In the genomic region with DNA sequence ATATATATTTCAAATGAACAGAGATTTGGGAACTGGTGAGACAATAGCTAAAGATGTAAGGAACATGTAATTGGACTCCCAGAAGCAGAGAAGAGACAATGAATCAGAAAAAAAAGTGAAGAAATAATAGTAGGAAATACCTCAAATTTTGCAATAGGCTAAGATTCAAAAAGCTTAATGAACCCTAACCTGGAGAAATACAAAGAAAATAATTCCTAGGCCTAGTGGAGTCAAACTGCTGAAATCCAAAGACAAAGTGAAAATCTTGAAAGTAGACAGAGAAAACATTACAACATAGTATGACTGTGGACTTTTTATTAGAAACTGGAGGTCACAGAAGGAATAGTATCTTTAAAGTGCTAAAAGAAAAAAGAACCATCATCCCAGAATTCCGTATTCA, we compare ENCODE assay signal across 32 cellular contexts.
"Had no signal": no experiment of that assay in that cellular context is flagged by ENCODE, and none has a peak within 500 bp of the region (broad histone marks: within the 10 kb centered on the region; RNA-seq: fewer than 3 reads in every experiment).

No MANE protein-coding gene starts in this region.

- H3K36me3 Mint-ChIP-seq: activated naive CD4-positive, alpha-beta T cell treated with anti-CD3 and anti-CD28 coated beads, Interleukin-2, amount 10 ng/mL, durations not matched to agents 7 days and 5 days; activated naive CD8-positive, alpha-beta T cell treated with anti-CD3 and anti-CD28 coated beads, Interleukin-2, amount 10 ng/mL, durations not matched to agents 7 days and 5 days; WTC11 had no signal

- H3K4me3 ChIP-seq: cardiac muscle cell, colonic mucosa, dorsolateral prefrontal cortex, gastrocnemius medialis, heart left ventricle had no signal

- H3K27me3 Mint-ChIP-seq: dendritic cell treated with granulocyte-macrophage colony-stimulating factor and Interleukin-4, amounts not matched to agents 40 ng/mL and 50 ng/mL, for 4 days had no signal

- H3K36me3 ChIP-seq: brain microvascular endothelial cell, cardiac muscle cell, colonic mucosa, gastrocnemius medialis had no signal

- H3K27ac Mint-ChIP-seq: activated CD4-positive, alpha-beta memory T cell treated with anti-CD3 and anti-CD28 coated beads, Interleukin-2, amount 10 ng/mL, durations not matched to agents 7 days and 5 days; activated CD4-positive, alpha-beta T cell treated with anti-CD3 and anti-CD28 coated beads, Interleukin-2, amount 10 ng/mL, durations not matched to agents 7 days and 5 days; activated naive CD4-positive, alpha-beta T cell treated with anti-CD3 and anti-CD28 coated beads, Interleukin-2, amount 10 ng/mL, durations not matched to agents 7 days and 5 days; activated naive CD4-positive, alpha-beta T cell treated with anti-CD3 and anti-CD28 coated beads, Interleukin-2, amount 50 U/mL, for 72 hours; activated naive CD8-positive, alpha-beta T cell treated with anti-CD3 and anti-CD28 coated beads, Interleukin-2, amount 10 ng/mL, durations not matched to agents 7 days and 5 days; activated T-cell treated with anti-CD3 and anti-CD28 coated beads, Interleukin-2, amount 50 U/mL, for 24 hours; activated T-cell treated with anti-CD3 and anti-CD28 coated beads, Interleukin-2, amount 50 U/mL, for 72 hours; dendritic cell treated with granulocyte-macrophage colony-stimulating factor and Interleukin-4, amounts not matched to agents 40 ng/mL and 50 ng/mL, for 4 days; endodermal cell; WTC11 had no signal

- H3K4me1 Mint-ChIP-seq: activated CD4-positive, alpha-beta memory T cell treated with anti-CD3 and anti-CD28 coated beads, Interleukin-2, amount 10 ng/mL, durations not matched to agents 7 days and 5 days; activated naive CD4-positive, alpha-beta T cell treated with anti-CD3 and anti-CD28 coated beads, Interleukin-2, amount 10 ng/mL, durations not matched to agents 7 days and 5 days; activated naive CD8-positive, alpha-beta T cell treated with anti-CD3 and anti-CD28 coated beads, Interleukin-2, amount 10 ng/mL, durations not matched to agents 7 days and 5 days; endodermal cell; WTC11 had no signal

- DNase-seq: activated CD4-positive, alpha-beta memory T cell treated with anti-CD3 and anti-CD28 coated beads, Interleukin-2, amount 10 ng/mL, durations not matched to agents 7 days and 5 days; activated CD4-positive, alpha-beta T cell treated with anti-CD3 and anti-CD28 coated beads for 1 hour; activated CD4-positive, alpha-beta T cell treated with anti-CD3 and anti-CD28 coated beads for 4 hours; activated CD4-positive, alpha-beta T cell treated with anti-CD3 and anti-CD28 coated beads, Interleukin-2, amount 10 ng/mL, durations not matched to agents 7 days and 5 days; activated CD4-positive, alpha-beta T cell treated with anti-CD3 and anti-CD28 coated beads, Interleukin-2, amount 50 U/mL, for 4 hours; activated CD8-positive, alpha-beta memory T cell treated with anti-CD3 and anti-CD28 coated beads, Interleukin-2, amount 50 U/mL, for 48 hours; activated gamma-delta T cell; activated naive CD4-positive, alpha-beta T cell; activated naive CD4-positive, alpha-beta T cell treated with anti-CD3 and anti-CD28 coated beads, Interleukin-2, amount 10 ng/mL, durations not matched to agents 7 days and 5 days; activated naive CD8-positive, alpha-beta T cell treated with anti-CD3 and anti-CD28 coated beads, Interleukin-2, amount 10 ng/mL, durations not matched to agents 7 days and 5 days; activated T-cell treated with anti-CD3 and anti-CD28 coated beads for 4 hours; activated T-cell treated with anti-CD3 and anti-CD28 coated beads, Interleukin-2, amount 50 U/mL, for 24 hours; activated T-cell treated with anti-CD3 and anti-CD28 coated beads, Interleukin-2, amount 50 U/mL, for 72 hours; amniotic stem cell; anterior cingulate cortex; brain microvascular endothelial cell; central memory CD4-positive, alpha-beta T cell; cerebellar nuclear complex; colonic mucosa; dorsolateral prefrontal cortex; effector memory CD4-positive, alpha-beta T cell; endodermal cell; foreskin keratinocyte; gastrocnemius medialis; glutamatergic neuron; heart left ventricle; T-helper 2 cell had no signal

- H3K9me3 Mint-ChIP-seq: activated CD4-positive, alpha-beta memory T cell treated with anti-CD3 and anti-CD28 coated beads, Interleukin-2, amount 10 ng/mL, durations not matched to agents 7 days and 5 days; activated naive CD4-positive, alpha-beta T cell treated with anti-CD3 and anti-CD28 coated beads, Interleukin-2, amount 10 ng/mL, durations not matched to agents 7 days and 5 days had no signal

- H3K9me3 ChIP-seq: colonic mucosa, gastrocnemius medialis had no signal

- H3K4me1 ChIP-seq: colonic mucosa, foreskin keratinocyte, gastrocnemius medialis, heart left ventricle had no signal

- H3K27ac ChIP-seq: brain microvascular endothelial cell, cardiac muscle cell, colonic mucosa, dorsolateral prefrontal cortex, foreskin keratinocyte, gastrocnemius medialis, heart left ventricle had no signal

- H3K27me3 ChIP-seq: brain microvascular endothelial cell, cardiac muscle cell, colonic mucosa, dorsolateral prefrontal cortex, foreskin keratinocyte, gastrocnemius medialis, heart left ventricle had no signal

- ATAC-seq: activated naive CD4-positive, alpha-beta T cell treated with anti-CD3 and anti-CD28 coated beads, Interleukin-2, amount 50 U/mL, for 72 hours; activated T-cell treated with anti-CD3 and anti-CD28 coated beads, Interleukin-2, amount 50 U/mL, for 72 hours; esophagus mucosa; foreskin keratinocyte; gastrocnemius medialis; heart left ventricle; WTC11 had no signal

- H3K4me3 Mint-ChIP-seq: activated CD4-positive, alpha-beta memory T cell treated with anti-CD3 and anti-CD28 coated beads, Interleukin-2, amount 10 ng/mL, durations not matched to agents 7 days and 5 days; activated CD4-positive, alpha-beta T cell treated with anti-CD3 and anti-CD28 coated beads, Interleukin-2, amount 10 ng/mL, durations not matched to agents 7 days and 5 days; activated naive CD4-positive, alpha-beta T cell treated with anti-CD3 and anti-CD28 coated beads, Interleukin-2, amount 10 ng/mL, durations not matched to agents 7 days and 5 days; activated naive CD8-positive, alpha-beta T cell treated with anti-CD3 and anti-CD28 coated beads, Interleukin-2, amount 10 ng/mL, durations not matched to agents 7 days and 5 days; activated T-cell treated with anti-CD3 and anti-CD28 coated beads, Interleukin-2, amount 50 U/mL, for 24 hours; activated T-cell treated with anti-CD3 and anti-CD28 coated beads, Interleukin-2, amount 50 U/mL, for 72 hours; dendritic cell treated with granulocyte-macrophage colony-stimulating factor and Interleukin-4, amounts not matched to agents 40 ng/mL and 50 ng/mL, for 4 days; endodermal cell; WTC11 had no signal
